ENCODE assay signal across 8 cellular contexts in genomic region chr15:45022871-45023658, GRCh38. TPM values are rescaled to one million over a fixed set of nuclear protein-coding genes. Genes with fewer than 3 reads are reported as not detected.
DNase-seq lines count a peak whose midpoint lies in the region; ATAC-seq and TF ChIP-seq lines count a peak whose summit lies in the region.

Gene SORD (plus strand): TSS chr15:45023195. CDS start chr15:45023284, 89 bp downstream.

- no peaks in the 10 kb centered on the region for H3K27me3 ChIP-seq in BLaER1
- H3K27me3 ChIP-seq in left lung, result peaks cover 0 to 13% of the 10 kb centered on the region in 2 donors

- peaks cover 18% of the 10 kb centered on the region for H3K9me3 ChIP-seq in BLaER1
- H3K9me3 ChIP-seq in left lung, result no peaks in the 10 kb centered on the region

- ATAC-seq in HG03457 (IDR thresholded peaks at IDR 0.05; ENCODE audit: unreplicated experiment), result peak; percentile 93
- ATAC-seq in left lung, result peak; percentile 100

- intact Hi-C loops in left lung (cut with DNase I), result no loop called here

- H3K4me1 ChIP-seq in BLaER1 (peaks cover 33% of the 10 kb centered on the region), left lung (peaks cover 6 to 21% of the 10 kb centered on the region in 2 donors)

- H3K4me3 ChIP-seq in BLaER1 (peak within 1 kb of the TSS; percentile 78), left lung (peak within 1 kb of the TSS; percentile 63 to 65)

- H3K4me2 ChIP-seq in BLaER1, result peak within 1 kb of the TSS; percentile 98

- peak within 1 kb of the TSS; percentile 87 for H3K9ac ChIP-seq in BLaER1

- peak; percentile 76 for DNase-seq in GM19240 (ENCODE audit: insufficient read length, low spot score)
- DNase-seq in NCI-H526 treated with DMSO at 0.1 percent for 48 hours (lab: John Stamatoyannopoulos, UW), result peak; percentile 77
- peak; percentile 89 for DNase-seq in activated CD4-positive, alpha-beta T cell treated with anti-CD3 and anti-CD28 coated beads, Interleukin-2, amount 50 U/mL, for 1 hour
- peak; percentile 79 for DNase-seq in dedifferentiated amniotic fluid mesenchymal stem cell (ENCODE audit: extremely low spot score)
- peak; percentile 95 to 100 for DNase-seq in left lung
- DNase-seq in stimulated activated CD4-positive, alpha-beta T cell treated with anti-CD3 and anti-CD28 coated beads, Interleukin-2, amount 100 ng/mL, for 4 hours (ENCODE audit: low read depth), result peak; percentile 90

- H3K27ac ChIP-seq in BLaER1 (peak within 1 kb of the TSS; percentile 92), left lung (peak within 1 kb of the TSS in 1 of 2 donors; percentile 42)

- no peak for TF ChIP-seq CTCF in left lung (IDR thresholded peaks at IDR 0.05)

- H4K20me1 ChIP-seq in BLaER1, result no peaks in the 10 kb centered on the region

- H3K36me3 ChIP-seq in BLaER1 (peaks cover 21% of the 10 kb centered on the region), left lung (no peaks in the 10 kb centered on the region)

RNA-seq across cellular contexts. Expression of gene SORD, which starts in this region (rescaled TPM):
- 10 to 100 TPM; 13.8 to 16.7 TPM for total RNA-seq in left lung
